8 cellular contexts compared by ENCODE assay signal in the genomic region with DNA sequence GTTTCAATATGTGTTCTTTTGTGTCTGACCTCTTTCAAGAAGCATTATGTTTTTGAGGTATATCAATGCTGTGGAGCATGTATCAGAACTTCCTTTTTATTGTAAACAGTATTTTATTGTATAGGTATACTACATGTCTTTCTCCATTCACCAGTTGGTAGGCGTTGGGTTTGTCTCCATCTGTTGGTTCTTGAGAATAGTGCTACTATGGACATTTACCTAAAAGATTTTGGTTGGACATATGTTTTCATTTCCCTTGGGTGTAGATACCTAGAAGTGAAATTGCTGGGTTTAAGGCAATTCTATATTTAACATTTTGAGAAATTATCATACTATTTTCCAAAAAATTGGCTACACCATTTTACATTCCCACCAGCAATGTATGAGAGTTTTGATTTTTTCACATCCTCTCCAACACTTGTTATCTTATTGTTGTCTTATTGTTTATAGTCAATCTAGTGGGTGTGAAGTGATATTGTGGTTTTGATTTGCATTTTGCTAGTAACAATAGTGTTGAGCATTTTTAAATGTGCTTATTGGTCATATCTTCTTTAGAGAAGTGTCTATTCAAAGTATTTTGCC.
DNase-seq lines count a peak whose midpoint lies in the region; ATAC-seq, FAIRE-seq and TF ChIP-seq lines count a peak whose summit lies in the region.

No MANE protein-coding gene starts in this region.

- TF ChIP-seq CTCF in GM13977 (IDR thresholded peaks at IDR 0.05; ENCODE audit: extremely low read depth, insufficient read depth, missing control alignments) (peak; percentile 36), pancreas (IDR thresholded peaks at IDR 0.05) (no peak), spleen (IDR thresholded peaks at IDR 0.05 in 8 of 11, conservative IDR thresholded peaks at IDR 0.05 in 3 of 11) (peak in 5 of 11 experiments; percentile 10 to 35 (median 20)), left lung (IDR thresholded peaks at IDR 0.05) (peak in 1 of 2 donors; percentile 17)

- WGBS in pancreas, 2 donors: 31 to 33% methylated on average over 1 of the region's 1 CpG
- WGBS in spleen, 5 donors: 33 to 46% (median 39%) methylated on average over 1 of the region's 1 CpG

- H3K4me1 ChIP-seq in pancreas (no peaks in the 10 kb centered on the region), spleen (no peaks in the 10 kb centered on the region), left lung (no peaks in the 10 kb centered on the region)

- no peaks in the 10 kb centered on the region for H3K27me3 ChIP-seq in pancreas
- no peaks in the 10 kb centered on the region for H3K27me3 ChIP-seq in spleen (replicated peaks in 1 of 7)
- H3K27me3 ChIP-seq in left lung: no peaks in the 10 kb centered on the region

- intact Hi-C loops in pancreas (cut with DNase I) (no loop called here), spleen (cut with DNase I; ENCODE audit: low total_unique reads) (no loop called here), left lung (cut with DNase I) (no loop called here)

- no peak for TF ChIP-seq POLR2A in spleen (IDR thresholded peaks at IDR 0.05)

- in situ Hi-C loops in GM13977 (cut with MboI; ENCODE audit: low pct_unique_long_range_greater_than_20kb, low sequenced_read_pairs, unreplicated experiment): no loop called here

- H3K9me3 ChIP-seq in pancreas: no peaks in the 10 kb centered on the region
- no peaks in the 10 kb centered on the region for H3K9me3 ChIP-seq in spleen
- no peaks in the 10 kb centered on the region for H3K9me3 ChIP-seq in left lung

- H3K36me3 ChIP-seq in pancreas (no peaks in the 10 kb centered on the region), spleen (no peaks in the 10 kb centered on the region), left lung (no peaks in the 10 kb centered on the region)

- no peak for ATAC-seq in pancreas
- no peak for ATAC-seq in left lung

- DNase-seq in GM13977 (ENCODE audit: low spot score): no peak
- DNase-seq in NCI-H128 (lab: John Stamatoyannopoulos, UW; ENCODE audit: unreplicated experiment): peak; percentile 13
- DNase-seq in cerebellar cortex (ENCODE audit: low spot score): peak; percentile 5
- DNase-seq in pancreas: no peak
- DNase-seq in activated CD4-positive, alpha-beta T cell treated with anti-CD3 and anti-CD28 coated beads for 48 hours: no peak
- no peak for DNase-seq in spleen
- DNase-seq in GM19238 (ENCODE audit: insufficient read length, low spot score): no peak
- no peak for DNase-seq in left lung

- H3K27ac ChIP-seq in pancreas (no peak overlapping the region), spleen (no peak overlapping the region), left lung (no peak overlapping the region)

- FAIRE-seq in pancreas (lab: Jason Lieb, UNC): peak; percentile 26

- H3K4me3 ChIP-seq in pancreas (no peak overlapping the region), spleen (no peak overlapping the region), left lung (no peak overlapping the region)

Comparison
In these comparisons a context has a peak if more than half of its experiments do, and no peak if none do; other contexts are left out.
1. DNase-seq: peak in NCI-H128 (single experiment) and cerebellar cortex (single experiment); none in GM13977 (single experiment), pancreas (0 of 6), activated CD4-positive, alpha-beta T cell treated with anti-CD3 and anti-CD28 coated beads for 48 hours (single experiment), spleen (single experiment), GM19238 (single experiment) and left lung (0 of 2).